Comparison of ENCODE assay signal across 8 cellular contexts in the genomic region with DNA sequence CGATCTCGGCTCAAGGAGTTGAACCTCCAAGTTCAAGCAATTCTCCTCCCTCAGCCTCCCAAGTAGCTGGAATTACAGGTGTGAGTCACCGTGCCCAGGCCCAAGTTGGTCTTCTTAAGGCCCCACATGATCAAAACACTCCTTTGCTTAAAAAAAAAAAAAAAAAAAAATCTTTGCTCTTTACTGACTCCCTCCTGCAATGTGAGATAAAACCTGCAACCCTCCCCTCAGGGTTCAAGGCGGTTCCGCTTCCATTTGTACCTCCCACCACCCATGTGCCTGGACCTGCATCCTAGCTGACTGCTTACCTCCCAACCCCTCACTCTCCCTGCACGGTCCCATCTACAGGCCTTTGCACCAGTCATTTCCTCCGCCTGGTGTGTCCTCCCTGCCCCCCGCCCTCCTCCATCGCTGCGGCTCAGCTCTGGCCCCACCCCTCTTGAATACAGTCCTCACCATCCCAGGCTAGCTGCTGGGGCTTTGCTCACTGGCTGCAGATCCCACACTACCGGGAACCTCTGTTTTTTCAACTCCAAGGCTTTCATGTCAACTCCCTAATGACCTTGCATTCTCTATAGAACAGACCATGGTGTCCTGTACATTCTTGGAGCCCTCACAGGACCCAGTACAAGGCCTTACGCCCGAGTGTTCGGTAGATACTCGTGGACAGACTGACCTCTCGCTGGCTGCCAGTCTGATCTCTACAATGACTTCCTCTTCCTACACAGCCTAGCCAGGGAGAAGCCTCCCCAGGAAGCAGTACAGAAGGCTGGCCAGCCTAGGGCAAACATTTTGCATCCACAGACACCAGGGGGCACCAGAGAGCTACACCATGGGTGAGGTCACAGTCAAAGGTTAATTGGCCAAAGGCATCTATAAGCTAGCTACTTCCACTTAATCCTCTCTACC. TPM values are rescaled to one million over a fixed set of nuclear protein-coding genes. Genes with fewer than 3 reads are reported as not detected.
DNase-seq lines count a peak whose midpoint lies in the region; ATAC-seq and TF ChIP-seq lines count a peak whose summit lies in the region.

No MANE protein-coding gene starts in this region.

- H3K27ac Mint-ChIP-seq in T-cell = peak overlapping the region; percentile 58 to 81

- no TSS peak for BruUV-seq in A673 (replicated peaks; lab: Mats Ljungman, UMichigan)

- no peak overlapping the region for H3K27ac ChIP-seq in A673 (ENCODE audit: low read depth, low read length, poor library complexity, severe bottlenecking)
- peak overlapping the region in 9 of 10 donors; percentile 5 to 91 (median 59) for H3K27ac ChIP-seq in heart right ventricle
- H3K27ac ChIP-seq in prostate gland = peak overlapping the region; percentile 3 to 42

- H3K9ac ChIP-seq in adipocyte (ENCODE audit: low read length) = peak overlapping the region; percentile 88

- POLR2A ChIA-PET in A673 (lab: Charles Lee; ENCODE audit: low non-redundant PET) (no interaction called here), T-cell (lab: Charles Lee) (interaction anchor here (0.5 to 0.6 kb wide), 2 partner anchors 161 to 1122 kb away, joined by 6 to 8 read pairs; no protein-coding TSS in a partner anchor)

- no peaks in the 10 kb centered on the region for H3K27me3 ChIP-seq in A673 (replicated peaks; ENCODE audit: insufficient read depth, low read depth, low read length, poor library complexity)
- no peaks in the 10 kb centered on the region for H3K27me3 ChIP-seq in adipocyte (replicated peaks; ENCODE audit: control insufficient read depth, insufficient read depth, low read length)
- no peaks in the 10 kb centered on the region for H3K27me3 ChIP-seq in heart right ventricle
- no peaks in the 10 kb centered on the region for H3K27me3 ChIP-seq in prostate gland (replicated peaks; ENCODE audit: insufficient read depth)

- TF ChIP-seq CTCF in A673 (conservative IDR thresholded peaks at IDR 0.05; ENCODE audit: low read depth, low read length) (peak; percentile 89), heart right ventricle (IDR thresholded peaks at IDR 0.05) (peak; percentile 93 to 97 (median 97)), prostate gland (IDR thresholded peaks at IDR 0.05) (peak; percentile 94 to 98 (median 95))

- H3K4me1 ChIP-seq in A673 (ENCODE audit: insufficient read depth, low read length, poor library complexity, severe bottlenecking) = peaks cover 38% of the 10 kb centered on the region
- H3K4me1 ChIP-seq in adipocyte (ENCODE audit: control insufficient read depth, insufficient read depth, low read length) = peaks cover 50% of the 10 kb centered on the region
- H3K4me1 ChIP-seq in heart right ventricle = peaks cover 32 to 82% (median 74%) of the 10 kb centered on the region in 9 donors
- H3K4me1 ChIP-seq in prostate gland (replicated peaks) = peaks cover 7% of the 10 kb centered on the region

- DNase-seq in A673 (ENCODE audit: low spot score) (peak; percentile 75), NCI-H128 (lab: John Stamatoyannopoulos, UW; ENCODE audit: unreplicated experiment) (peak; percentile 34), T-cell (peak; percentile 53 to 91 (median 82)), adipocyte (ENCODE audit: low read depth) (peak; percentile 78), heart right ventricle (peak; percentile 86 to 90), prostate gland (ENCODE audit: low spot score) (peak; percentile 67), ureter (ENCODE audit: low spot score) (peak; percentile 91)

- intact Hi-C loops in A673 (cut with micrococcal nuclease; ENCODE audit: unreplicated experiment) = loop anchor here (2.0 kb wide), 2 partner anchors 290 to 310 kb away; partner anchors contain the start of genes BBOF1 and ENTPD5
- intact Hi-C loops in heart right ventricle (cut with DNase I) = loop anchor here (1.0 to 10.0 kb wide), 7 partner anchors 26 to 99 kb away; a partner anchor contains a TSS
- intact Hi-C loops in prostate gland (cut with DNase I) = loop anchor here (1.0 to 10.0 kb wide), 4 partner anchors 97 to 226 kb away; partner anchors contain the start of genes ACOT2, COQ6, FAM161B and ZNF410

- peaks cover 37% of the 10 kb centered on the region for H3K36me3 ChIP-seq in A673 (ENCODE audit: insufficient read depth, low read length, poor library complexity, severe bottlenecking)
- H3K36me3 ChIP-seq in adipocyte (ENCODE audit: control insufficient read depth, insufficient read depth, low read length, severe bottlenecking) = peaks cover 44% of the 10 kb centered on the region
- H3K36me3 ChIP-seq in heart right ventricle = peaks cover 0 to 94% (median 35%) of the 10 kb centered on the region in 9 donors
- peaks cover 13 to 28% of the 10 kb centered on the region in 2 donors for H3K36me3 ChIP-seq in prostate gland

- H3K9me3 ChIP-seq in A673 (ENCODE audit: low read depth, low read length, poor library complexity, severe bottlenecking) = no peaks in the 10 kb centered on the region
- H3K9me3 ChIP-seq in adipocyte (ENCODE audit: control insufficient read depth, low read length) = no peaks in the 10 kb centered on the region
- no peaks in the 10 kb centered on the region for H3K9me3 ChIP-seq in heart right ventricle
- no peaks in the 10 kb centered on the region for H3K9me3 ChIP-seq in prostate gland

- WGBS in heart right ventricle, 2 donors = 49 to 55% methylated on average over 16 of the region's 16 CpGs
- 62% methylated on average over 16 of the region's 16 CpGs for WGBS in prostate gland

- no peaks in the 10 kb centered on the region for H3K9me3 Mint-ChIP-seq in T-cell

- TF ChIP-seq POLR2A in prostate gland (IDR thresholded peaks at IDR 0.05) = no peak

- H3K4me3 Mint-ChIP-seq in T-cell = no peak overlapping the region

- no peaks in the 10 kb centered on the region for H3K27me3 Mint-ChIP-seq in T-cell

- ATAC-seq in GM18907 (IDR thresholded peaks at IDR 0.05; ENCODE audit: unreplicated experiment) (peak; percentile 56), T-cell (replicated peaks in 1 of 4) (peak; percentile 84 to 91 (median 90)), heart right ventricle (peak; percentile 65 to 79 (median 73))

- CTCF ChIA-PET in A673 (lab: Charles Lee) = interaction anchor here (0.6 to 1.3 kb wide), 7 partner anchors 12 to 159 kb away, joined by 3 to 14 read pairs (median 4); partner anchors contain the start of gene ZNF410
- CTCF ChIA-PET in T-cell (lab: Charles Lee) = interaction anchor here (0.6 to 5.0 kb wide), 41 partner anchors 9 to 241 kb away, joined by 3 to 67 read pairs (median 4); partner anchors contain the start of genes COQ6 (in 1 of the 2), FAM161B (in 1 of the 2) and PTGR2 (in 1 of the 2)

- peaks cover 42% of the 10 kb centered on the region for H3K36me3 Mint-ChIP-seq in T-cell

- H3K4me1 Mint-ChIP-seq in T-cell = peaks cover 11 to 29% (median 27%) of the 10 kb centered on the region in 3 donors

- no peak overlapping the region for H3K4me3 ChIP-seq in A673 (ENCODE audit: low read depth, low read length, poor library complexity, severe bottlenecking)
- H3K4me3 ChIP-seq in adipocyte (ENCODE audit: low read length) = no peak overlapping the region
- peak overlapping the region in 1 of 10 donors; percentile 8 for H3K4me3 ChIP-seq in heart right ventricle
- no peak overlapping the region for H3K4me3 ChIP-seq in prostate gland

RNA-seq across cellular contexts. Expression of gene PNMA1, which starts 14.2 kb away (rescaled TPM):
- total RNA-seq in A673 (2021) = 48.8 and 51.4 TPM in 2 replicates
- 10 to 100 TPM; 36.2 to 57.9 (median 53.4) TPM for total RNA-seq in T-cell
- total RNA-seq in heart right ventricle = 10 to 100 TPM; 13.9 to 30.8 (median 23.6) TPM
- polyA plus RNA-seq in heart right ventricle = 10 to 100 TPM in 1 of 2 donors, 1 to 10 TPM in 1; 6.6 to 15.7 TPM
- total RNA-seq in prostate gland = 10 to 100 TPM; 18.6 to 62.7 TPM
- 33.8 TPM for total RNA-seq in ureter

Comparison
In these comparisons a context has a peak if more than half of its experiments do, and no peak if none do; other contexts are left out.
1. DNase-seq: peak in every context shown above with its lines; median percentile 91 in ureter; 88 in heart right ventricle; 82 in T-cell; 78 in adipocyte; 75 in A673; 67 in prostate gland; 34 in NCI-H128.